ENCODE assay signal across 8 cellular contexts in genomic region chr17:78737332-78737731, GRCh38. TPM values are rescaled to one million over a fixed set of nuclear protein-coding genes. Genes with fewer than 3 reads are reported as not detected.
DNase-seq lines count a peak whose midpoint lies in the region; ATAC-seq and TF ChIP-seq lines count a peak whose summit lies in the region.

No MANE protein-coding gene starts in this region.

- peak overlapping the region; percentile 96 for H3K4me2 ChIP-seq in MM.1S (ENCODE audit: low read depth, low read length)

- peaks cover 50% of the 10 kb centered on the region for H3F3A ChIP-seq in MM.1S (ENCODE audit: insufficient read depth, low read length)

- no peaks in the 10 kb centered on the region for H4K20me1 ChIP-seq in MM.1S (ENCODE audit: insufficient read depth, low read length)

- H3K27ac ChIP-seq in MM.1S (ENCODE audit: low read length) (peak overlapping the region; percentile 86; the same call in 1 of the 2 replicates), tibial artery (peak overlapping the region in 1 of 2 donors; percentile 75)

- no peaks in the 10 kb centered on the region for H3K27me3 Mint-ChIP-seq in naive B cell

- peaks cover 100% of the 10 kb centered on the region for H3K79me2 ChIP-seq in MM.1S (ENCODE audit: low read length)

- in situ Hi-C loops in Caki2 (cut with HindIII; ENCODE audit: low pct_unique_long_range_greater_than_20kb, low sequenced_read_pairs), result no loop called here

- DNase-seq in Caki2 (ENCODE audit: low read depth) (peak; percentile 40), MM.1S (peak; percentile 12), amniotic epithelial cell (ENCODE audit: low read depth) (peak; percentile 87), naive B cell (no peak), tibial artery (no peak)

- H3K9me2 ChIP-seq in MM.1S (replicated peaks; ENCODE audit: insufficient read depth, low read length), result no peaks in the 10 kb centered on the region

- H3K4me3 ChIP-seq in MM.1S (ENCODE audit: low read length), result peak overlapping the region; percentile 86
- H3K4me3 ChIP-seq in tibial artery, result peak overlapping the region in 1 of 2 donors; percentile 68

- H3K36me3 ChIP-seq in MM.1S (replicated peaks; ENCODE audit: insufficient read depth, low read length), result no peaks in the 10 kb centered on the region
- no peaks in the 10 kb centered on the region for H3K36me3 ChIP-seq in tibial artery

- H3K9me3 ChIP-seq in MM.1S (replicated peaks; ENCODE audit: insufficient read depth, low read length) (no peaks in the 10 kb centered on the region), tibial artery (no peaks in the 10 kb centered on the region)

- no peaks in the 10 kb centered on the region for H3K9me3 Mint-ChIP-seq in naive B cell

- H3K9ac ChIP-seq in MM.1S (ENCODE audit: low read length), result peak overlapping the region; percentile 91; the same call in 1 of the 2 replicates

- peak overlapping the region; percentile 62 to 96 (median 76) for H3K27ac Mint-ChIP-seq in naive B cell

- H3K27me3 ChIP-seq in MM.1S (replicated peaks; ENCODE audit: insufficient read depth, low read length) (no peaks in the 10 kb centered on the region), tibial artery (no peaks in the 10 kb centered on the region)

- intact Hi-C loops in tibial artery (cut with DNase I; ENCODE audit: low total_unique reads), result no loop called here

- TF ChIP-seq CTCF in MM.1S (IDR thresholded peaks at IDR 0.05; ENCODE audit: low read length), result no peak
- no peak for TF ChIP-seq CTCF in tibial artery (IDR thresholded peaks at IDR 0.05)

- H3K4me1 ChIP-seq in MM.1S (ENCODE audit: low read length), result peaks cover 62% of the 10 kb centered on the region
- H3K4me1 ChIP-seq in tibial artery, result peaks cover 0 to 36% (median 24%) of the 10 kb centered on the region in 4 donors

- peak overlapping the region; percentile 93 to 100 (median 95) for H3K4me3 Mint-ChIP-seq in naive B cell

- no peaks in the 10 kb centered on the region for H3K36me3 Mint-ChIP-seq in naive B cell

- peaks cover 77 to 92% (median 91%) of the 10 kb centered on the region in 3 donors for H3K4me1 Mint-ChIP-seq in naive B cell

- ATAC-seq in naive B cell (ENCODE audit: low read depth in 2 of 2) (no peak), GM21526 (IDR thresholded peaks at IDR 0.05; ENCODE audit: low FRiP score, unreplicated experiment) (no peak), GM21825 (IDR thresholded peaks at IDR 0.05; ENCODE audit: unreplicated experiment) (no peak), GM21390 (IDR thresholded peaks at IDR 0.05; ENCODE audit: unreplicated experiment) (no peak)

- no peak overlapping the region for H2AFZ ChIP-seq in MM.1S (ENCODE audit: low read length)

RNA-seq across cellular contexts. Expression of gene CYTH1, which starts 44.7 kb away (rescaled TPM):
- total RNA-seq in Caki2 (2014; rRNA removed; shearing (Covaris generic); ENCODE audit: low replicate concordance), result 52.6 and 58.0 TPM in 2 replicates
- polyA plus RNA-seq in naive B cell (ENCODE audit: low read depth in 6 of 6), result 100 to 1,000 TPM; 165 to 235 (median 190) TPM

Comparison
In these comparisons a context has a peak if more than half of its experiments do, and no peak if none do; other contexts are left out.
1. DNase-seq: peak in Caki2 (single experiment), MM.1S (single experiment) and amniotic epithelial cell (single experiment); none in naive B cell (single experiment) and tibial artery (0 of 2).